13 cellular contexts compared by ENCODE assay signal in genomic region chr5:111234125-111234524, GRCh38. TPM values are rescaled to one million over a fixed set of nuclear protein-coding genes. Genes with fewer than 3 reads are reported as not detected.
DNase-seq lines count a peak whose midpoint lies in the region; ATAC-seq and TF ChIP-seq lines count a peak whose summit lies in the region.
"Had no signal": no experiment of that assay in that cellular context is flagged by ENCODE, and none has a peak within 500 bp of the region (broad histone marks: within the 10 kb centered on the region; RNA-seq: fewer than 3 reads in every experiment).

No MANE protein-coding gene starts in this region.

- peaks cover 2% of the 10 kb centered on the region for H3K36me3 Mint-ChIP-seq in activated naive CD8-positive, alpha-beta T cell treated with anti-CD3 and anti-CD28 coated beads, Interleukin-2, amount 10 ng/mL, durations not matched to agents 7 days and 5 days
- no peaks in the 10 kb centered on the region for H3K36me3 Mint-ChIP-seq in MCF 10A (ENCODE audit: insufficient read depth, unreplicated experiment)

- intact Hi-C loops in MCF 10A (cut with micrococcal nuclease): no loop called here

- H3K9me3 Mint-ChIP-seq in activated naive CD8-positive, alpha-beta T cell treated with anti-CD3 and anti-CD28 coated beads, Interleukin-2, amount 10 ng/mL, durations not matched to agents 7 days and 5 days: no peaks in the 10 kb centered on the region
- H3K9me3 Mint-ChIP-seq in MCF 10A (ENCODE audit: unreplicated experiment): no peaks in the 10 kb centered on the region

- BruUV-seq in MCF 10A (replicated peaks; lab: Mats Ljungman, UMichigan): no TSS peak

- ATAC-seq in GM18498 (IDR thresholded peaks at IDR 0.05; ENCODE audit: unreplicated experiment): peak; percentile 42
- ATAC-seq in GM18909 (IDR thresholded peaks at IDR 0.05; ENCODE audit: poor library complexity, unreplicated experiment): peak; percentile 29
- ATAC-seq in HG03442 (IDR thresholded peaks at IDR 0.05; ENCODE audit: unreplicated experiment): peak; percentile 22
- peak; percentile 10 for ATAC-seq in activated naive CD8-positive, alpha-beta T cell treated with anti-CD3 and anti-CD28 coated beads, Interleukin-2, amount 10 ng/mL, durations not matched to agents 7 days and 5 days (ENCODE audit: low read depth)

- CTCF ChIA-PET in MCF 10A (lab: Yijun Ruan, JAX): no interaction called here

- no peak for DNase-seq in activated naive CD8-positive, alpha-beta T cell treated with anti-CD3 and anti-CD28 coated beads, Interleukin-2, amount 10 ng/mL, durations not matched to agents 7 days and 5 days
- DNase-seq in GF-D8 (lab: John Stamatoyannopoulos, UW): no peak
- no peak for DNase-seq in 8988T
- DNase-seq in MCF 10A (ENCODE audit: unreplicated experiment): no peak
- DNase-seq in GM13976 (ENCODE audit: low spot score): no peak
- DNase-seq: NCI-H146, SHP77, small intestine, testis had no signal

- peak overlapping the region; percentile 97 for H3K27ac Mint-ChIP-seq in activated naive CD8-positive, alpha-beta T cell treated with anti-CD3 and anti-CD28 coated beads, Interleukin-2, amount 10 ng/mL, durations not matched to agents 7 days and 5 days
- no peak overlapping the region for H3K27ac Mint-ChIP-seq in MCF 10A (ENCODE audit: low read depth, unreplicated experiment)

- no peaks in the 10 kb centered on the region for H3K27me3 Mint-ChIP-seq in activated naive CD8-positive, alpha-beta T cell treated with anti-CD3 and anti-CD28 coated beads, Interleukin-2, amount 10 ng/mL, durations not matched to agents 7 days and 5 days
- peaks cover 7% of the 10 kb centered on the region for H3K27me3 Mint-ChIP-seq in MCF 10A (ENCODE audit: insufficient read depth, unreplicated experiment)

- peak overlapping the region; percentile 83 for H3K4me3 Mint-ChIP-seq in activated naive CD8-positive, alpha-beta T cell treated with anti-CD3 and anti-CD28 coated beads, Interleukin-2, amount 10 ng/mL, durations not matched to agents 7 days and 5 days
- no peak overlapping the region for H3K4me3 Mint-ChIP-seq in MCF 10A (ENCODE audit: unreplicated experiment)

- in situ Hi-C loops in GM13976 (cut with MboI; ENCODE audit: low sequenced_read_pairs, unreplicated experiment): no loop called here

- POLR2A ChIA-PET in activated naive CD8-positive, alpha-beta T cell treated with anti-CD3 and anti-CD28 coated beads, Interleukin-2, amount 10 ng/mL, durations not matched to agents 7 days and 5 days (lab: Charles Lee): interaction anchor here (7.1 kb wide), 1 partner anchor 9 kb away, joined by 77 read pairs; the partner anchor contains the start of gene CAMK4
- POLR2A ChIA-PET in MCF 10A (lab: Yijun Ruan, JAX): no interaction called here

- H3K4me1 Mint-ChIP-seq in activated naive CD8-positive, alpha-beta T cell treated with anti-CD3 and anti-CD28 coated beads, Interleukin-2, amount 10 ng/mL, durations not matched to agents 7 days and 5 days: peaks cover 85% of the 10 kb centered on the region
- no peaks in the 10 kb centered on the region for H3K4me1 Mint-ChIP-seq in MCF 10A (ENCODE audit: insufficient read depth, unreplicated experiment)

- no peak for TF ChIP-seq CTCF in MCF 10A (IDR thresholded peaks at IDR 0.05; ENCODE audit: unreplicated experiment)
- no peak for TF ChIP-seq CTCF in GM13976 (IDR thresholded peaks at IDR 0.05; ENCODE audit: borderline replicate concordance, control extremely low read depth, extremely low read depth, insufficient read depth, missing control alignments)

RNA-seq across cellular contexts. Expression of gene CAMK4, which starts 9.9 kb away (rescaled TPM):
- 100 to 1,000 TPM; 132 to 154 TPM for total RNA-seq in activated naive CD8-positive, alpha-beta T cell treated with anti-CD3 and anti-CD28 coated beads, Interleukin-2, amount 10 ng/mL, durations not matched to agents 7 days and 5 days
- total RNA-seq in MCF 10A (2022): 0.21 and 0.39 TPM in 2 replicates
- total RNA-seq: G401 had no signal

Comparison
In these comparisons a context has a peak if more than half of its experiments do, and no peak if none do; other contexts are left out.
1. RNA of gene CAMK4, which starts 9.9 kb away (total RNA-seq): 132 to 154 TPM in activated naive CD8-positive, alpha-beta T cell treated with anti-CD3 and anti-CD28 coated beads, Interleukin-2, amount 10 ng/mL, durations not matched to agents 7 days and 5 days; 0.21 to 0.39 TPM in MCF 10A; every median in the first group is over 10 times any median in the second.
2. Peak in every context shown above with its lines, with median percentiles within 50 percentile points of each other: ATAC-seq.